ENCODE assay signal across 10 cellular contexts in the genomic region with DNA sequence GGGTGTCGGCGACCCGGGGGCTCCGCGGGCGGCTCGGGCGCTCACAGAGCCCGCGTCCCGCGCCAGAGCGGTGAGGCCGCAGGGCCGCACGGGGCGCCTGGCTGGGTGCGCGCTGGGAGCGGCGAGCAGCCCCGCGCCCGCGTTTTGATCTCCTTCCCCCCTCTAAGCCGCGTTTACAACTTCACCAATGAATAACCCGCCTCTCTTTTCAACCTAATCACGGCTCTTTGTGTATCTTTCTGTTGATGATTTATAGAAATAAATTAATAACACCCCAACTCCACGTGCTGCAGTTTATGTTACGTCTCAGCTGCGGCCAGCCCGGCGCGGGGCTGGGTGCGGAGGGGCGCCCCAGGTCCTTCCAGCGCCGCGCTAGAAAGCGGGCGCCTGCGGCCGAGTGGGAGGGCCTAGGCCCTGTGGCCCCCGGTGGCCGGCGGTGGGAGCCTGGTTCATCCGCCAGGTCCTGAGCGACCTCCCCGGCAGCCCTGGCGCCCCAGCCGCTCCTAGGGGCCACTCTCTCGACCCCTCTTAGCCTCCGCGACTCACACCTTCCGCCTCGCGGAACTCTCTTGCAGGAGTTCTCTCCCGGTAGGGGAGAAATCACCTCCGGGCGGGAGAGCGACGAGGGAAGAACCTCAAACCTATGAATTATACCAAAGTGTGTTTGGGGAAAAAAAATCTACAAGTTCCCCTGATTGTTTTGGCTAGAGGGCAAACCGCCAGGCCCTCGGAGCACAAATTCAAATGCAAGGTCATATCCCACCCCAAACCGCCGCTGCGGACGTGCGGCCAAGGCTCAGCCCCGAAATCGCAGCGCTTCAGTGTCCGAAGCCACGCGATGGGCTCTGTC. TPM values are rescaled to one million over a fixed set of nuclear protein-coding genes. Genes with fewer than 3 reads are reported as not detected.
DNase-seq lines count a peak whose midpoint lies in the region; ATAC-seq and TF ChIP-seq lines count a peak whose summit lies in the region.
"Had no signal": no experiment of that assay in that cellular context is flagged by ENCODE, and none has a peak within 500 bp of the region (broad histone marks: within the 10 kb centered on the region; RNA-seq: fewer than 3 reads in every experiment).

No MANE protein-coding gene starts in this region.

- no peak overlapping the region for H3K27ac Mint-ChIP-seq in activated naive CD8-positive, alpha-beta T cell

- no peaks in the 10 kb centered on the region for H3K79me2 ChIP-seq in mammary epithelial cell (ENCODE audit: insufficient read depth, low read length)

- H3K9me3 Mint-ChIP-seq in activated naive CD8-positive, alpha-beta T cell (ENCODE audit: low read depth) = no peaks in the 10 kb centered on the region

- H3K4me2 ChIP-seq in mammary epithelial cell (ENCODE audit: insufficient read depth, low read depth, low read length) = no peak overlapping the region

- no peak overlapping the region for H3K27ac ChIP-seq in breast epithelium
- H3K27ac ChIP-seq in mammary epithelial cell (ENCODE audit: insufficient read depth, low read depth, low read length) = no peak overlapping the region
- H3K27ac ChIP-seq in liver (ENCODE audit: low read depth in 1 of 2, low read length in 2 of 2) = peak overlapping the region; percentile 92 to 98
- peak overlapping the region; percentile 72 to 93 (median 87) for H3K27ac ChIP-seq in transverse colon

- H3K36me3 ChIP-seq in breast epithelium (no peaks in the 10 kb centered on the region), mammary epithelial cell (ENCODE audit: insufficient read depth, low read length) (no peaks in the 10 kb centered on the region), liver (ENCODE audit: control insufficient read depth in 4 of 4, insufficient read depth in 3 of 4, low read depth in 1 of 4, low read length in 3 of 4) (peaks cover 0 to 1% (median 0%) of the 10 kb centered on the region in 4 donors), transverse colon (no peaks in the 10 kb centered on the region)

- H3K9me3 ChIP-seq in breast epithelium = no peaks in the 10 kb centered on the region
- no peaks in the 10 kb centered on the region for H3K9me3 ChIP-seq in mammary epithelial cell (replicated peaks; ENCODE audit: insufficient read depth, low read length)
- H3K9me3 ChIP-seq in liver (ENCODE audit: control insufficient read depth in 4 of 4, low read length in 3 of 4) = no peaks in the 10 kb centered on the region
- no peaks in the 10 kb centered on the region for H3K9me3 ChIP-seq in transverse colon

- CTCF ChIA-PET in mammary epithelial cell (lab: Charles Lee; ENCODE audit: low non-redundant PET) = no interaction called here

- H3K4me3 Mint-ChIP-seq in activated naive CD8-positive, alpha-beta T cell = peak overlapping the region; percentile 78

- ATAC-seq in GM19035 (IDR thresholded peaks at IDR 0.05; ENCODE audit: unreplicated experiment) (no peak), HG02623 (IDR thresholded peaks at IDR 0.05; ENCODE audit: unreplicated experiment) (no peak)

- peaks cover 5 to 86% of the 10 kb centered on the region in 2 donors for H3K27me3 ChIP-seq in breast epithelium
- peaks cover 56% of the 10 kb centered on the region for H3K27me3 ChIP-seq in mammary epithelial cell (ENCODE audit: insufficient read depth, low read length)
- peaks cover 0 to 2% (median 0%) of the 10 kb centered on the region in 4 donors for H3K27me3 ChIP-seq in liver (ENCODE audit: control insufficient read depth in 4 of 4, insufficient read depth in 4 of 4, low read length in 3 of 4)
- peaks cover 92% of the 10 kb centered on the region for H3K27me3 ChIP-seq in transverse colon

- DNase-seq in breast epithelium (ENCODE audit: low spot score in 2 of 2) (no peak), mammary epithelial cell (no peak), transverse colon (peak; percentile 31), COR-L47 (lab: John Stamatoyannopoulos, UW) (no peak)
- DNase-seq: amniotic stem cell, DND-41 had no signal

- H3K4me3 ChIP-seq in breast epithelium (peak overlapping the region; percentile 9 to 61 (median 35)), mammary epithelial cell (replicated peaks in 1 of 3; ENCODE audit: insufficient read depth in 1 of 3, low read depth in 2 of 3, low read length in 3 of 3) (no peak overlapping the region), liver (ENCODE audit: low read depth in 1 of 3, low read length in 3 of 3) (peak overlapping the region; percentile 76 to 90 (median 82)), transverse colon (peak overlapping the region in 3 of 4 donors; percentile 44 to 69 (median 52))

- no peak for TF ChIP-seq EP300 in transverse colon (IDR thresholded peaks at IDR 0.05; ENCODE audit: low read depth)

- no TSS peak for BruUV-seq in mammary epithelial cell (replicated peaks; lab: Mats Ljungman, UMichigan)

- dilution Hi-C loops in mammary epithelial cell (cut with HindIII; ENCODE audit: low sequenced_read_pairs) = no loop called here

- no peak overlapping the region for H2AFZ ChIP-seq in mammary epithelial cell (ENCODE audit: low read depth, low read length)

- TF ChIP-seq RAD21 in liver (IDR thresholded peaks at IDR 0.05) = no peak

- no peak for TF ChIP-seq CTCF in breast epithelium (IDR thresholded peaks at IDR 0.05)
- TF ChIP-seq CTCF in mammary epithelial cell (conservative IDR thresholded peaks at IDR 0.05 in 1 of 2, IDR thresholded peaks at IDR 0.05 in 1 of 2; ENCODE audit: extremely low read depth in 1 of 2, insufficient read depth in 1 of 2, low read depth in 1 of 2, low read length in 2 of 2) = no peak
- no peak for TF ChIP-seq CTCF in liver (IDR thresholded peaks at IDR 0.05; ENCODE audit: low read depth, low read length, missing input control)
- no peak for TF ChIP-seq CTCF in transverse colon (IDR thresholded peaks at IDR 0.05)

- H3K9ac ChIP-seq in mammary epithelial cell (ENCODE audit: insufficient read depth, low read length) = no peak overlapping the region
- peak overlapping the region; percentile 85 for H3K9ac ChIP-seq in liver (ENCODE audit: low read depth in 1 of 2, low read length in 2 of 2)

- WGBS in mammary epithelial cell (ENCODE audit: low coverage, missing lambda C conversion rate) = 22% methylated on average over 28 of the region's 76 CpGs
- 2% methylated on average over 76 of the region's 76 CpGs for WGBS in liver
- WGBS in transverse colon (ENCODE audit: low coverage in 1 of 2), 2 donors = 2% methylated on average over 76 of the region's 76 CpGs; no CpG with 5 or more reads in 1 of the 2 donors

- TF ChIP-seq POLR2A in breast epithelium (IDR thresholded peaks at IDR 0.05) (no peak), transverse colon (IDR thresholded peaks at IDR 0.05) (no peak)

- peaks cover 18% of the 10 kb centered on the region for H3K4me1 Mint-ChIP-seq in activated naive CD8-positive, alpha-beta T cell (ENCODE audit: low read depth)

- H4K20me1 ChIP-seq in mammary epithelial cell (ENCODE audit: insufficient read depth, low read length) = no peaks in the 10 kb centered on the region

- H3K36me3 Mint-ChIP-seq in activated naive CD8-positive, alpha-beta T cell = no peaks in the 10 kb centered on the region

- H3K4me1 ChIP-seq in breast epithelium (peaks cover 5 to 16% of the 10 kb centered on the region in 2 donors), mammary epithelial cell (ENCODE audit: insufficient read depth, low read length) (no peaks in the 10 kb centered on the region), liver (ENCODE audit: control insufficient read depth in 4 of 4, insufficient read depth in 4 of 4, low read length in 3 of 4) (peaks cover 2 to 25% (median 12%) of the 10 kb centered on the region in 4 donors), transverse colon (peaks cover 0 to 58% (median 19%) of the 10 kb centered on the region in 4 donors)

- in situ Hi-C loops in mammary epithelial cell (cut with MboI; ENCODE audit: low sequenced_read_pairs in 2 of 2) = no loop called here
- in situ Hi-C loops in transverse colon (cut with MboI; ENCODE audit: low pct_ligation_motif_present in 1 of 4, low pct_unique_long_range_greater_than_20kb in 1 of 4, low sequenced_read_pairs in 3 of 4) = no loop called here

- intact Hi-C loops in breast epithelium (cut with DNase I; ENCODE audit: low total_unique reads) (no loop called here), mammary epithelial cell (cut with micrococcal nuclease) (no loop called here), transverse colon (cut with DNase I; ENCODE audit: low total_unique reads) (no loop called here)

- peaks cover 48% of the 10 kb centered on the region for H3K27me3 Mint-ChIP-seq in activated naive CD8-positive, alpha-beta T cell

TF ChIP-seq in liver, 16 proteins besides CTCF, POLR2A, EP300 and RAD21:
- TF ChIP-seq, protein P1, sequence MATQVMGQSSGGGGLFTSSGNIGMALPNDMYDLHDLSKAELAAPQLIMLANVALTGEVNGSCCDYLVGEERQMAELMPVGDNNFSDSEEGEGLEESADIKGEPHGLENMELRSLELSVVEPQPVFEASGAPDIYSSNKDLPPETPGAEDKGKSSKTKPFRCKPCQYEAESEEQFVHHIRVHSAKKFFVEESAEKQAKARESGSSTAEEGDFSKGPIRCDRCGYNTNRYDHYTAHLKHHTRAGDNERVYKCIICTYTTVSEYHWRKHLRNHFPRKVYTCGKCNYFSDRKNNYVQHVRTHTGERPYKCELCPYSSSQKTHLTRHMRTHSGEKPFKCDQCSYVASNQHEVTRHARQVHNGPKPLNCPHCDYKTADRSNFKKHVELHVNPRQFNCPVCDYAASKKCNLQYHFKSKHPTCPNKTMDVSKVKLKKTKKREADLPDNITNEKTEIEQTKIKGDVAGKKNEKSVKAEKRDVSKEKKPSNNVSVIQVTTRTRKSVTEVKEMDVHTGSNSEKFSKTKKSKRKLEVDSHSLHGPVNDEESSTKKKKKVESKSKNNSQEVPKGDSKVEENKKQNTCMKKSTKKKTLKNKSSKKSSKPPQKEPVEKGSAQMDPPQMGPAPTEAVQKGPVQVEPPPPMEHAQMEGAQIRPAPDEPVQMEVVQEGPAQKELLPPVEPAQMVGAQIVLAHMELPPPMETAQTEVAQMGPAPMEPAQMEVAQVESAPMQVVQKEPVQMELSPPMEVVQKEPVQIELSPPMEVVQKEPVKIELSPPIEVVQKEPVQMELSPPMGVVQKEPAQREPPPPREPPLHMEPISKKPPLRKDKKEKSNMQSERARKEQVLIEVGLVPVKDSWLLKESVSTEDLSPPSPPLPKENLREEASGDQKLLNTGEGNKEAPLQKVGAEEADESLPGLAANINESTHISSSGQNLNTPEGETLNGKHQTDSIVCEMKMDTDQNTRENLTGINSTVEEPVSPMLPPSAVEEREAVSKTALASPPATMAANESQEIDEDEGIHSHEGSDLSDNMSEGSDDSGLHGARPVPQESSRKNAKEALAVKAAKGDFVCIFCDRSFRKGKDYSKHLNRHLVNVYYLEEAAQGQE (IDR thresholded peaks at IDR 0.05) = no peak
- TF ChIP-seq NR2F2 (IDR thresholded peaks at IDR 0.05) (no peak), HNF4G (IDR thresholded peaks at IDR 0.05) (no peak), FOXA1 (IDR thresholded peaks at IDR 0.05) (no peak), TAF1 (conservative IDR thresholded peaks at IDR 0.05) (peak; percentile 2), GABPA (IDR thresholded peaks at IDR 0.05 in 1 of 2, conservative IDR thresholded peaks at IDR 0.05 in 1 of 2) (no peak)

RNA-seq across cellular contexts. Expression of a gene that starts 1.9 kb away (rescaled TPM):
- total RNA-seq in breast epithelium (under 1 TPM in 1 of 3 donors, not detected in 2; 0.33 TPM), mammary epithelial cell (not detected), liver (1 to 10 TPM; 1.6 to 3.8 TPM), transverse colon (10 to 100 TPM; 22.7 to 35.2 (median 24.9) TPM)
- polyA plus RNA-seq in mammary epithelial cell (not detected), liver (1 to 10 TPM; 5.2 to 5.7 TPM)
- polyA minus RNA-seq in mammary epithelial cell = not detected

Comparison
In these comparisons a context has a peak if more than half of its experiments do, and no peak if none do; other contexts are left out.
1. H3K4me3 ChIP-seq: peak in breast epithelium (3 of 3), liver (3 of 3) and transverse colon (3 of 4); none in mammary epithelial cell (0 of 3).
2. H3K27ac ChIP-seq: peak in liver (2 of 2) and transverse colon (4 of 4); none in breast epithelium (0 of 2) and mammary epithelial cell (single experiment).
3. RNA of a gene that starts 1.9 kb away (total RNA-seq): 22.7 to 35.2 TPM in transverse colon; 1.6 to 3.8 TPM in liver, 0.33 TPM in breast epithelium and not detected in mammary epithelial cell; every median in the first group is over 4 times any median in the second.